11 cellular contexts compared by ENCODE assay signal in the genomic region with DNA sequence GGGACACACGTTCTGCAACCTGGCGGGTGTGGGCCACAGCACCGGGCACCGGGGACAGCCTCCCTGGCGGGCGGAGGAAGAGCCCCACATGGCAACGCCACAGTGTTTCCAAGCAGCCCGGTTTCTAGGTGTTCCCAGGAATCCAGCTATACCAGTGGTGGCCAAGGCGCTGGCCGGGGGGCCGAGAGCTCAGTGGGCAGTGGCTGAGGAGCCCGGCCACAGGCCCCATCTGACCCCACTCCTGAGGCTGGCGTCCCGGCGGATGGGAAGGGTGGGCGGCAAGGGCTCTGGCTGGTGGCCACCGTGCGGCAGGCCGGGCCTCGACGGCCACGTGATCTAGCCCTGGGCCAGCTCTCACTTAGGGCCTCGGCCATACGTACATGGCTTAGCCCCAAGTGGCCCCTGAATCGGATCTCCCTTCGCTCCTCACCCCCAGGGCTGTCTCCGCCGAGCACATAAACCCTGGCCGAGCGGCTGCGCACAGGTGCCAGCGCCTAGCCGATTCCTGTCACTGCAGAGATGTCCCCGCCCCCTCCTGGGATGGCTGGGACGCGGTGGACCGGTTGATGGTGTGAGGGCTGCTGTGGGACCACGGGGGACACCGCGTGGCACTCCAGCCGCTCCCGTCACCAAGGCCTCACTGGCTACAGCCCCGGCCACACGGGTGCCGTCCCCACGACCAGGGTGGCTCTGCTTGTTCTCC.
DNase-seq lines count a peak whose midpoint lies in the region; ATAC-seq and TF ChIP-seq lines count a peak whose summit lies in the region.
"Had no signal": no experiment of that assay in that cellular context is flagged by ENCODE, and none has a peak within 500 bp of the region (broad histone marks: within the 10 kb centered on the region; RNA-seq: fewer than 3 reads in every experiment).

No MANE protein-coding gene starts in this region.

- H3K4me3 ChIP-seq in cardiac muscle cell (no peak overlapping the region), vagina (peak overlapping the region; percentile 17 to 22)
- H3K4me3 ChIP-seq: A549 had no signal

- peak; percentile 37 for DNase-seq in NCI-H82 (lab: John Stamatoyannopoulos, UW)
- no peak for DNase-seq in NCI-H82 treated with DMSO at 0.1 percent for 48 hours (lab: John Stamatoyannopoulos, UW; ENCODE audit: unreplicated experiment)
- DNase-seq in cardiac muscle cell (ENCODE audit: low read depth in 1 of 2, low spot score in 1 of 2) = no peak
- DNase-seq in omental fat pad (ENCODE audit: low spot score) = no peak
- DNase-seq in vagina (ENCODE audit: extremely low spot score in 2 of 2) = no peak
- DNase-seq in effector CD8-positive, alpha-beta T cell (lab: John Stamatoyannopoulos, UW) = no peak
- DNase-seq in foreskin melanocyte = no peak
- DNase-seq: activated naive CD8-positive, alpha-beta T cell treated with anti-CD3 and anti-CD28 coated beads, Interleukin-2, amount 10 ng/mL, durations not matched to agents 7 days and 5 days; MV-4-11 had no signal

- no peaks in the 10 kb centered on the region for H3K36me3 ChIP-seq in cardiac muscle cell
- H3K36me3 ChIP-seq in vagina = no peaks in the 10 kb centered on the region

- H3K4me1 ChIP-seq in cardiac muscle cell (ENCODE audit: low read depth) (peaks cover 11% of the 10 kb centered on the region), vagina (peaks cover 38% of the 10 kb centered on the region)
- H3K4me1 ChIP-seq: A549 had no signal

- peak overlapping the region; percentile 80 for H3K27ac ChIP-seq in cardiac muscle cell
- H3K27ac ChIP-seq in vagina = peak overlapping the region; percentile 87
- H3K27ac ChIP-seq: A549 had no signal

- no peak for TF ChIP-seq CTCF in cardiac muscle cell (IDR thresholded peaks at IDR 0.05; ENCODE audit: low read depth, low read length)
- TF ChIP-seq CTCF in omental fat pad (IDR thresholded peaks at IDR 0.05) = no peak
- no peak for TF ChIP-seq CTCF in vagina (IDR thresholded peaks at IDR 0.05)

- intact Hi-C loops in vagina (cut with DNase I) = no loop called here

- ATAC-seq in omental fat pad (ENCODE audit: low FRiP score) = peak; percentile 13
- ATAC-seq in HG03571 (IDR thresholded peaks at IDR 0.05; ENCODE audit: unreplicated experiment) = no peak
- ATAC-seq: A549 had no signal

- no peaks in the 10 kb centered on the region for H3K9me3 ChIP-seq in cardiac muscle cell (ENCODE audit: low read depth)
- H3K9me3 ChIP-seq in vagina = no peaks in the 10 kb centered on the region
- H3K9me3 ChIP-seq: A549 had no signal

- TF ChIP-seq POLR2A in vagina (IDR thresholded peaks at IDR 0.05) = no peak

- H3K27me3 ChIP-seq in cardiac muscle cell (peaks cover 3% of the 10 kb centered on the region), vagina (no peaks in the 10 kb centered on the region)
